25 cellular contexts compared by ENCODE assay signal in the genomic region with DNA sequence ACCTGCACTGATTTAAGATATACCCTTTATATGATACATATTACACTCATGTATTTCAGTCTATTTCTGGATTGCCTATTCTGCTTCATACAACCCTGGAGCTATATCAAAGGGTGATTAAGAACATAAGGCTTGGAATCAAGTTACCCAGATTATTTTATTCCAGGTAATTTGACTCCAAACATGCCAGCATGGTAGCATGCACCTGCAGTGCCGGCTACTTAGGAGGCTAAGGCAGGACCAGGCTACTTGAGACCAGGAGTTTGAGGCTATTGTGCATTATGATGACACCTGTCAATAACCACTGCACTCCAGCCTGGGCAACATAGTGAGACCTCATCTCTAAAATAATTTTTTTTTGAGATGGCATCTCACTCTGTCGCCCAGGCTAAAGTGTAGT.
"Had no signal": no experiment of that assay in that cellular context is flagged by ENCODE, and none has a peak within 500 bp of the region (broad histone marks: within the 10 kb centered on the region; RNA-seq: fewer than 3 reads in every experiment).

No MANE protein-coding gene starts in this region.

- DNase-seq: activated CD4-positive, alpha-beta memory T cell treated with anti-CD3 and anti-CD28 coated beads, Interleukin-2, amount 10 ng/mL, durations not matched to agents 7 days and 5 days; activated CD4-positive, alpha-beta T cell treated with anti-CD3 and anti-CD28 coated beads for 1 hour; activated CD4-positive, alpha-beta T cell treated with anti-CD3 and anti-CD28 coated beads, Interleukin-2, amount 10 ng/mL, durations not matched to agents 7 days and 5 days; activated CD8-positive, alpha-beta memory T cell treated with anti-CD3 and anti-CD28 coated beads, Interleukin-2, amount 50 U/mL, for 48 hours; activated gamma-delta T cell treated with Interleukin-2 at 50 U/mL for 16 hours; activated naive CD4-positive, alpha-beta T cell treated with anti-CD3 and anti-CD28 coated beads, Interleukin-2, amount 50 U/mL, for 16 hours; activated T-cell treated with anti-CD3 and anti-CD28 coated beads, Interleukin-2, amount 50 U/mL, for 24 hours; amniotic stem cell; cortex of kidney; effector memory CD8-positive, alpha-beta T cell; erythroblast; left cardiac atrium; left ventricle myocardium superior; mammary epithelial cell; naive thymus-derived CD8-positive, alpha-beta T cell; nucleus accumbens; pancreas; retina; stimulated activated CD4-positive, alpha-beta T cell treated with anti-CD3 and anti-CD28 coated beads, Interleukin-4, amount 100 ng/mL, for 24 hours had no signal

- H3K4me3 ChIP-seq: gastroesophageal sphincter, hepatocyte, pancreas, prostate gland, skin epidermis, thoracic aorta had no signal

- H3K4me1 ChIP-seq: gastroesophageal sphincter, pancreas had no signal

- H3K36me3 ChIP-seq: brain microvascular endothelial cell, gastroesophageal sphincter, pancreas, prostate gland, thoracic aorta had no signal

- H3K27me3 ChIP-seq: brain microvascular endothelial cell, hepatocyte, pancreas had no signal

- H3K9me3 ChIP-seq: gastroesophageal sphincter, pancreas, prostate gland, thoracic aorta had no signal

- H3K27ac ChIP-seq: brain microvascular endothelial cell, gastroesophageal sphincter, hepatocyte, pancreas, prostate gland, skin epidermis, thoracic aorta had no signal
